Comparison of ENCODE assay signal across 14 cellular contexts in the genomic region with DNA sequence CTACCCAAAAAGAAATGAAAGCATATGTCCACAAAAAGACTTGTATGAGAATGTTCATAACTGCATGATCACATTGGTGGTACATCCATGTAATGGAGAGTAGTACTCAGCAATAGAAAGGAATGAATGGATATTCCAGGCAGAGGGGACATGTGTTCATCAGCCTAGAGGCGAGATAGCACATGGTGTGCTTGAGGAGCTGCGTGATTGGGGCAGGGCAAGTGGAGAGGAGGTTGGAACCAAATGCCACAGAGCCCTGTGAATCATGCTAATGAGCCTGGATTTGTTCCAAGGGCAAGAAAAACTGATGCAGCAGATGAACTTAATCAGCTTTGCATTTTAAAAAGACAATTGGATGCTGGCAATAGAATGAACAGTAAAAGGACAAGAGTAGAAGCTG.
"Had no signal": no experiment of that assay in that cellular context is flagged by ENCODE, and none has a peak within 500 bp of the region (broad histone marks: within the 10 kb centered on the region; RNA-seq: fewer than 3 reads in every experiment).

No MANE protein-coding gene starts in this region.

- H3K4me3 ChIP-seq: esophagus squamous epithelium, gastrocnemius medialis, heart left ventricle, neural progenitor cell, psoas muscle, stomach, thoracic aorta, upper lobe of right lung had no signal

- ATAC-seq: gastrocnemius medialis, psoas muscle had no signal

- DNase-seq: activated CD4-positive, alpha-beta memory T cell treated with anti-CD3 and anti-CD28 coated beads, Interleukin-2, amount 10 ng/mL, durations not matched to agents 7 days and 5 days; activated CD4-positive, alpha-beta T cell treated with anti-CD3 and anti-CD28 coated beads for 4 hours; activated gamma-delta T cell; activated T-cell treated with anti-CD3 and anti-CD28 coated beads, Interleukin-2, amount 50 U/mL, for 48 hours; esophagus squamous epithelium; gastrocnemius medialis; heart left ventricle; immature natural killer cell; psoas muscle; stimulated activated CD4-positive, alpha-beta T cell treated with anti-CD3 and anti-CD28 coated beads, Interleukin-1b, Interleukin-23, amount 100 ng/mL, for 48 hours; stomach; upper lobe of right lung had no signal
